ENCODE assay signal across 27 cellular contexts in genomic region chr1:110785055-110785454, GRCh38.
A peak's percentile ranks its signal among the peaks of the same experiment; 100 is the strongest.
DNase-seq lines count a peak whose midpoint lies in the region; ATAC-seq and TF ChIP-seq lines count a peak whose summit lies in the region.
"Had no signal": no experiment of that assay in that cellular context is flagged by ENCODE, and none has a peak within 500 bp of the region (broad histone marks: within the 10 kb centered on the region; RNA-seq: fewer than 3 reads in every experiment).

No MANE protein-coding gene starts in this region.

- 0 out of 2 replicates have a peak overlapping the region, but pooled peaks have one; percentile 30 for H2AFZ ChIP-seq in MM.1S (ENCODE audit: low read length)
- H2AFZ ChIP-seq: GM23248, PC-9 had no signal

- no peak overlapping the region for H3K4me3 ChIP-seq in CD8-positive, alpha-beta T cell (ENCODE audit: low read depth, low read length)
- no peak overlapping the region for H3K4me3 ChIP-seq in MM.1S (ENCODE audit: low read length)
- H3K4me3 ChIP-seq: GM23248, mucosa of descending colon, PC-9, SK-N-MC, transverse colon had no signal

- CTCF ChIA-PET in CD8-positive, alpha-beta T cell (lab: Charles Lee), result interaction anchor here (0.7 to 10.4 kb wide), 15 partner anchors 9 to 260 kb away, joined by 3 to 119 read pairs (median 8); partner anchors contain the start of genes KCNA2 and LRIF1

- peak overlapping the region; percentile 1 for H3K27ac Mint-ChIP-seq in activated T-cell treated with anti-CD3 and anti-CD28 coated beads, Interleukin-2, amount 50 U/mL, for 72 hours
- H3K27ac Mint-ChIP-seq in CD8-positive, alpha-beta T cell, result peak overlapping the region; percentile 64
- peak overlapping the region in 6 of 10 donors; percentile 4 to 95 (median 74) for H3K27ac Mint-ChIP-seq in naive thymus-derived CD8-positive, alpha-beta T cell
- H3K27ac Mint-ChIP-seq: dendritic cell treated with granulocyte-macrophage colony-stimulating factor and Interleukin-4, amounts not matched to agents 40 ng/mL and 50 ng/mL, for 4 days; nephron progenitor cell had no signal

- H3K4me2 ChIP-seq in MM.1S (ENCODE audit: low read depth, low read length), result peak overlapping the region; percentile 89; the same call in 1 of the 2 replicates
- H3K4me2 ChIP-seq: PC-9 had no signal

- no peaks in the 10 kb centered on the region for H3K27me3 Mint-ChIP-seq in activated T-cell treated with anti-CD3 and anti-CD28 coated beads, Interleukin-2, amount 50 U/mL, for 72 hours (ENCODE audit: low read depth)
- no peaks in the 10 kb centered on the region for H3K27me3 Mint-ChIP-seq in CD8-positive, alpha-beta T cell (ENCODE audit: low read depth)
- peaks cover 0 to 3% (median 0%) of the 10 kb centered on the region in 5 donors for H3K27me3 Mint-ChIP-seq in naive thymus-derived CD8-positive, alpha-beta T cell

- intact Hi-C loops in CD8-positive, alpha-beta T cell (cut with DNase I, micrococcal nuclease), result loop anchor here (5.0 to 10.0 kb wide), 4 partner anchors 87 to 448 kb away; partner anchors contain the start of genes CD53 (in 1 of the 2), LRIF1 (in 1 of the 2) and RBM15 (in 1 of the 2)

- H3K9ac ChIP-seq in MM.1S (ENCODE audit: low read length), result peak overlapping the region; percentile 80; the same call in 1 of the 2 replicates
- H3K9ac ChIP-seq: GM23248 had no signal

- no peaks in the 10 kb centered on the region for H3K36me3 ChIP-seq in CD8-positive, alpha-beta T cell (ENCODE audit: insufficient read depth, low read length)
- no peaks in the 10 kb centered on the region for H3K36me3 ChIP-seq in MM.1S (replicated peaks; ENCODE audit: insufficient read depth, low read length)
- H3K36me3 ChIP-seq: transverse colon, WERI-Rb-1 had no signal

- H3F3A ChIP-seq in MM.1S (ENCODE audit: insufficient read depth, low read length), result peaks cover 49% of the 10 kb centered on the region

- TF ChIP-seq CTCF in CD8-positive, alpha-beta T cell (IDR thresholded peaks at IDR 0.05), result no peak
- TF ChIP-seq CTCF in MM.1S (IDR thresholded peaks at IDR 0.05; ENCODE audit: low read length), result no peak

- no peak for DNase-seq in activated T-cell treated with anti-CD3 and anti-CD28 coated beads, Interleukin-2, amount 50 U/mL, for 72 hours
- DNase-seq in activated T-cell treated with anti-CD3 and anti-CD28 coated beads for 4 hours (no peak), MM.1S (no peak), NCI-H510A (lab: John Stamatoyannopoulos, UW) (no peak), NCI-H510A treated with DMSO at 0.1 percent for 48 hours (lab: John Stamatoyannopoulos, UW) (no peak)
- DNase-seq in CD8-positive, alpha-beta T cell, result no peak
- no peak for DNase-seq in naive thymus-derived CD8-positive, alpha-beta T cell
- DNase-seq: activated CD4-positive, alpha-beta T cell treated with anti-CD3 and anti-CD28 coated beads, Interleukin-2, amount 50 U/mL, for 48 hours; activated effector memory CD4-positive, alpha-beta T cell treated with Interleukin-2 at 50 U/mL for 16 hours; Calu3; central memory CD4-positive, alpha-beta T cell; DMS79; erythroblast; glutamatergic neuron; GM23248; mucosa of descending colon; NCI-H1417; NCI-H2029; NCI-H526; nephron progenitor cell; PC-9; stimulated activated CD4-positive, alpha-beta T cell treated with anti-CD3 and anti-CD28 coated beads, Interleukin-4, amount 100 ng/mL, for 24 hours; T-helper 9 cell; transverse colon; WERI-Rb-1 had no signal

- no peaks in the 10 kb centered on the region for H3K79me2 ChIP-seq in MM.1S (ENCODE audit: low read length)

- no peak overlapping the region for H3K4me3 Mint-ChIP-seq in activated T-cell treated with anti-CD3 and anti-CD28 coated beads, Interleukin-2, amount 50 U/mL, for 72 hours
- H3K4me3 Mint-ChIP-seq in CD8-positive, alpha-beta T cell, result peak overlapping the region; percentile 16
- peak overlapping the region in 8 of 10 donors; percentile 7 to 82 (median 50) for H3K4me3 Mint-ChIP-seq in naive thymus-derived CD8-positive, alpha-beta T cell
- H3K4me3 Mint-ChIP-seq: dendritic cell treated with granulocyte-macrophage colony-stimulating factor and Interleukin-4, amounts not matched to agents 40 ng/mL and 50 ng/mL, for 4 days; nephron progenitor cell had no signal

- POLR2A ChIA-PET in CD8-positive, alpha-beta T cell (lab: Charles Lee), result interaction anchor here (1.0 to 3.9 kb wide), 3 partner anchors 44 to 207 kb away, joined by 3 to 18 read pairs (median 4); no protein-coding TSS in a partner anchor
- POLR2A ChIA-PET in naive thymus-derived CD8-positive, alpha-beta T cell (lab: Charles Lee), result interaction anchor here (1.1 to 1.2 kb wide), 2 partner anchors 111 to 179 kb away, joined by 3 read pairs; partner anchors contain the start of gene LRIF1

- H3K36me3 Mint-ChIP-seq in activated T-cell treated with anti-CD3 and anti-CD28 coated beads, Interleukin-2, amount 50 U/mL, for 72 hours (ENCODE audit: insufficient read depth in 2 of 2), result peaks cover 4 to 6% of the 10 kb centered on the region in 2 donors
- H3K36me3 Mint-ChIP-seq in CD8-positive, alpha-beta T cell, result peaks cover 16% of the 10 kb centered on the region
- H3K36me3 Mint-ChIP-seq in naive thymus-derived CD8-positive, alpha-beta T cell, result peaks cover 0 to 17% (median 14%) of the 10 kb centered on the region in 3 donors

- H3K27ac ChIP-seq in CD8-positive, alpha-beta T cell (ENCODE audit: low read depth, low read length), result no peak overlapping the region
- peak overlapping the region; percentile 100 for H3K27ac ChIP-seq in MM.1S (ENCODE audit: low read length)
- H3K27ac ChIP-seq: GM23248, PC-9, SK-N-MC, WERI-Rb-1 had no signal

- peaks cover 66% of the 10 kb centered on the region for H3K4me1 ChIP-seq in CD8-positive, alpha-beta T cell (ENCODE audit: insufficient read depth, low read length)
- H3K4me1 ChIP-seq in MM.1S (ENCODE audit: low read length), result peaks cover 65% of the 10 kb centered on the region
- H3K4me1 ChIP-seq: transverse colon had no signal

- H3K9me2 ChIP-seq in MM.1S (replicated peaks; ENCODE audit: insufficient read depth, low read length), result no peaks in the 10 kb centered on the region

- peaks cover 13% of the 10 kb centered on the region for H3K9me3 ChIP-seq in CD8-positive, alpha-beta T cell (ENCODE audit: low read length)
- H3K9me3 ChIP-seq in MM.1S (replicated peaks; ENCODE audit: insufficient read depth, low read length), result no peaks in the 10 kb centered on the region
- H3K9me3 ChIP-seq: mucosa of descending colon had no signal

- H3K4me1 Mint-ChIP-seq in activated T-cell treated with anti-CD3 and anti-CD28 coated beads, Interleukin-2, amount 50 U/mL, for 72 hours (ENCODE audit: low read depth), result peaks cover 48% of the 10 kb centered on the region
- H3K4me1 Mint-ChIP-seq in CD8-positive, alpha-beta T cell (ENCODE audit: low read depth), result peaks cover 82% of the 10 kb centered on the region
- H3K4me1 Mint-ChIP-seq in naive thymus-derived CD8-positive, alpha-beta T cell, result peaks cover 37 to 81% (median 73%) of the 10 kb centered on the region in 4 donors

- no peaks in the 10 kb centered on the region for H3K27me3 ChIP-seq in CD8-positive, alpha-beta T cell (ENCODE audit: insufficient read depth, low read length)
- no peaks in the 10 kb centered on the region for H3K27me3 ChIP-seq in MM.1S (replicated peaks; ENCODE audit: insufficient read depth, low read length)

- H4K20me1 ChIP-seq in MM.1S (ENCODE audit: insufficient read depth, low read length), result no peaks in the 10 kb centered on the region

- peaks cover 10 to 11% of the 10 kb centered on the region in 2 donors for H3K9me3 Mint-ChIP-seq in activated T-cell treated with anti-CD3 and anti-CD28 coated beads, Interleukin-2, amount 50 U/mL, for 72 hours
- H3K9me3 Mint-ChIP-seq in CD8-positive, alpha-beta T cell, result peaks cover 17% of the 10 kb centered on the region
- peaks cover 0 to 26% (median 16%) of the 10 kb centered on the region in 9 donors for H3K9me3 Mint-ChIP-seq in naive thymus-derived CD8-positive, alpha-beta T cell

- no peak for ATAC-seq in activated T-cell treated with anti-CD3 and anti-CD28 coated beads, Interleukin-2, amount 50 U/mL, for 72 hours (replicated peaks in 1 of 2)
- no peak for ATAC-seq in CD8-positive, alpha-beta T cell
- no peak for ATAC-seq in naive thymus-derived CD8-positive, alpha-beta T cell
- ATAC-seq: mucosa of descending colon had no signal

Comparison
In these comparisons a context has a peak if more than half of its experiments do, and no peak if none do; other contexts are left out.
1. H3K27ac Mint-ChIP-seq: peak in every context shown above with its lines; median percentile 74 in naive thymus-derived CD8-positive, alpha-beta T cell; 64 in CD8-positive, alpha-beta T cell; 1 in activated T-cell treated with anti-CD3 and anti-CD28 coated beads, Interleukin-2, amount 50 U/mL, for 72 hours.
2. H3K4me3 Mint-ChIP-seq: peak in CD8-positive, alpha-beta T cell (single experiment) and naive thymus-derived CD8-positive, alpha-beta T cell (8 of 10); none in activated T-cell treated with anti-CD3 and anti-CD28 coated beads, Interleukin-2, amount 50 U/mL, for 72 hours (0 of 2).